8 cellular contexts compared by ENCODE assay signal in genomic region chrX:154444001-154444754, GRCh38. TPM values are rescaled to one million over a fixed set of nuclear protein-coding genes. Genes with fewer than 3 reads are reported as not detected.
DNase-seq lines count a peak whose midpoint lies in the region; ATAC-seq and TF ChIP-seq lines count a peak whose summit lies in the region.

FAM50A (plus strand) TSS chrX:154444141; CDS start chrX:154444236, 95 bp downstream.

- H3K27ac ChIP-seq in Karpas-422 (ENCODE audit: low read length) (no peak within 1 kb of the TSS; the same call in 1 of the 2 replicates), ascending aorta (peak within 1 kb of the TSS; percentile 80 to 83), right cardiac atrium (ENCODE audit: low read length) (peak within 1 kb of the TSS; percentile 95)

- no peaks in the 10 kb centered on the region for H3K27me3 ChIP-seq in Karpas-422 (ENCODE audit: low read length)
- H3K27me3 ChIP-seq in ascending aorta = no peaks in the 10 kb centered on the region
- H3K27me3 ChIP-seq in right cardiac atrium (ENCODE audit: control insufficient read depth, insufficient read depth) = no peaks in the 10 kb centered on the region

- ATAC-seq in GM21619 (IDR thresholded peaks at IDR 0.05; ENCODE audit: unreplicated experiment) = peak; percentile 73
- ATAC-seq in right cardiac atrium = peak; percentile 84 to 85

- no peaks in the 10 kb centered on the region for H3K9me3 ChIP-seq in Karpas-422 (ENCODE audit: low read length)
- no peaks in the 10 kb centered on the region for H3K9me3 ChIP-seq in ascending aorta
- H3K9me3 ChIP-seq in right cardiac atrium (ENCODE audit: control insufficient read depth, low read length) = no peaks in the 10 kb centered on the region

- peaks cover 6% of the 10 kb centered on the region for H3K36me3 Mint-ChIP-seq in T-helper 1 cell treated with Interleukin-12 subunit alpha and Interleukin-12 subunit beta and Interleukin-4 antibody, amounts not matched to agents 30 μg/mL and 1 μg/mL, for 36 hours (ENCODE audit: low read depth)

- H3K9ac ChIP-seq in Karpas-422 (ENCODE audit: low read length) = peak within 1 kb of the TSS; percentile 88

- intact Hi-C loops in ascending aorta (cut with DNase I) (loop anchor here (5.0 kb wide), 2 partner anchors 33 to 37 kb away; partner anchors contain the start of genes DNASE1L1 and LAGE3), right cardiac atrium (cut with DNase I) (no loop called here)

- H3K27me3 Mint-ChIP-seq in T-helper 1 cell treated with Interleukin-12 subunit alpha and Interleukin-12 subunit beta and Interleukin-4 antibody, amounts not matched to agents 30 μg/mL and 1 μg/mL, for 36 hours (ENCODE audit: low read depth) = no peaks in the 10 kb centered on the region

- DNase-seq in DMS79 treated with DMSO at 0.1 percent for 48 hours (lab: John Stamatoyannopoulos, UW) (peak; percentile 22), Karpas-422 (peak; percentile 84), ascending aorta (ENCODE audit: low spot score in 2 of 2) (peak in 1 of 2 donors; percentile 85), right cardiac atrium (peak; percentile 85 to 95 (median 93)), renal cortical epithelial cell (ENCODE audit: low read depth) (no peak), GF-D8 (lab: John Stamatoyannopoulos, UW) (no peak)

- no peaks in the 10 kb centered on the region for H3K9me3 Mint-ChIP-seq in T-helper 1 cell treated with Interleukin-12 subunit alpha and Interleukin-12 subunit beta and Interleukin-4 antibody, amounts not matched to agents 30 μg/mL and 1 μg/mL, for 36 hours

- peaks cover 16% of the 10 kb centered on the region for H3K4me1 Mint-ChIP-seq in T-helper 1 cell treated with Interleukin-12 subunit alpha and Interleukin-12 subunit beta and Interleukin-4 antibody, amounts not matched to agents 30 μg/mL and 1 μg/mL, for 36 hours (ENCODE audit: low read depth)

- peak in 1 of 3 experiments; percentile 26 for TF ChIP-seq CTCF in ascending aorta (IDR thresholded peaks at IDR 0.05)

- no peak within 1 kb of the TSS for H2AFZ ChIP-seq in Karpas-422 (ENCODE audit: low read length)

- peak within 1 kb of the TSS; percentile 77 for H3K4me3 Mint-ChIP-seq in T-helper 1 cell treated with Interleukin-12 subunit alpha and Interleukin-12 subunit beta and Interleukin-4 antibody, amounts not matched to agents 30 μg/mL and 1 μg/mL, for 36 hours

- H3K27ac Mint-ChIP-seq in T-helper 1 cell treated with Interleukin-12 subunit alpha and Interleukin-12 subunit beta and Interleukin-4 antibody, amounts not matched to agents 30 μg/mL and 1 μg/mL, for 36 hours = peak within 1 kb of the TSS; percentile 79

- peak within 1 kb of the TSS; percentile 78 for H3K4me2 ChIP-seq in Karpas-422 (ENCODE audit: low read depth, low read length, poor library complexity, severe bottlenecking)

- H4K20me1 ChIP-seq in Karpas-422 (ENCODE audit: insufficient read depth, low read depth, low read length) = no peaks in the 10 kb centered on the region

- no peaks in the 10 kb centered on the region for H3K9me2 ChIP-seq in Karpas-422 (replicated peaks; ENCODE audit: insufficient read depth, low read length)

- H3K4me1 ChIP-seq in Karpas-422 (ENCODE audit: low read length) (peaks cover 13% of the 10 kb centered on the region), ascending aorta (peaks cover 0 to 13% of the 10 kb centered on the region in 2 donors), right cardiac atrium (ENCODE audit: control insufficient read depth, insufficient read depth, low read length) (peaks cover 7% of the 10 kb centered on the region)

- H3K4me3 ChIP-seq in Karpas-422 (ENCODE audit: low read length) (peak within 1 kb of the TSS; percentile 75), ascending aorta (peak within 1 kb of the TSS; percentile 77 to 85), right cardiac atrium (ENCODE audit: low read length) (peak within 1 kb of the TSS; percentile 60)

- WGBS in right cardiac atrium = 2% methylated on average over 90 of the region's 92 CpGs

- no peaks in the 10 kb centered on the region for H3K36me3 ChIP-seq in Karpas-422 (ENCODE audit: insufficient read depth, low read length)
- peaks cover 25 to 42% of the 10 kb centered on the region in 2 donors for H3K36me3 ChIP-seq in ascending aorta

- H3K79me2 ChIP-seq in Karpas-422 (ENCODE audit: low read length) = peaks cover 11% of the 10 kb centered on the region

RNA-seq across cellular contexts. Expression of gene FAM50A, which starts in this region (rescaled TPM):
- 18.9 and 49.5 TPM in 2 replicates for total RNA-seq in Karpas-422 (2014; rRNA removed; shearing (Covaris generic); ENCODE audit: low replicate concordance)
- 52.4 TPM for total RNA-seq in ascending aorta
- total RNA-seq in right cardiac atrium = 10 to 100 TPM; 48.6 to 54.0 (median 53.0) TPM
- 88.7 TPM for polyA plus RNA-seq in right cardiac atrium
- 65.8 and 71.8 TPM in 2 replicates for total RNA-seq in renal cortical epithelial cell

Comparison
In these comparisons a context has a peak if more than half of its experiments do, and no peak if none do; other contexts are left out.
1. DNase-seq: peak in DMS79 treated with DMSO at 0.1 percent for 48 hours (single experiment), Karpas-422 (single experiment) and right cardiac atrium (3 of 3); none in renal cortical epithelial cell (single experiment) and GF-D8 (single experiment).
2. Peak in every context shown above with its lines, with median percentiles within 50 percentile points of each other: H3K4me3 ChIP-seq.